In the genomic region with DNA sequence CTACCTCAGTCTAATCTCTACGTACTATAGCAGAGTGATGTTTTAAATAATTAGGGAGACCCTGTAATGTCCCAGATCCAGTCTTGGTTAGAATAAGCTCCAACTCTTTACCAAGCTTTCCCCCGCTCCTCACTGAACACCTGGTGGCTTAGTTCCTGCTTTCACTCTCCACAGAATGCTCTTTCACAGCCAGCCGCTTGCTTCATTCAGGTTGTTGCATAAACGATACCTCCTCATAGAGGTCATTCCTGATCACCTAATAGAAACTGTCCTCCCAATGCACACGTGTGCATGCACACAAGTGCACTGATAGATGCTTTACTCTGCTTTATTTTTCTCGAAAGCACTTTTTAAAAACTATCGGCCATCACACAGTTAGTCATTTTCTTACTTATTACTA, we compare ENCODE assay signal across 5 cellular contexts.
"Had no signal": no experiment of that assay in that cellular context is flagged by ENCODE, and none has a peak within 500 bp of the region (broad histone marks: within the 10 kb centered on the region; RNA-seq: fewer than 3 reads in every experiment).

No MANE protein-coding gene starts in this region.

- H2AFZ ChIP-seq: GM23248 had no signal

- H3K4me3 ChIP-seq: GM23248, K562 had no signal

- DNase-seq: GM23248, H9, HCEC 1CT, IMR-90 had no signal

- H3K4me3 Mint-ChIP-seq: H9 had no signal

- H3K9ac ChIP-seq: GM23248 had no signal

- H3K27ac ChIP-seq: GM23248 had no signal

- H3K9me3 Mint-ChIP-seq: H9 had no signal

- H3K27ac Mint-ChIP-seq: H9 had no signal

- ATAC-seq: K562 had no signal
